Comparison of ENCODE assay signal across 28 cellular contexts in the genomic region with DNA sequence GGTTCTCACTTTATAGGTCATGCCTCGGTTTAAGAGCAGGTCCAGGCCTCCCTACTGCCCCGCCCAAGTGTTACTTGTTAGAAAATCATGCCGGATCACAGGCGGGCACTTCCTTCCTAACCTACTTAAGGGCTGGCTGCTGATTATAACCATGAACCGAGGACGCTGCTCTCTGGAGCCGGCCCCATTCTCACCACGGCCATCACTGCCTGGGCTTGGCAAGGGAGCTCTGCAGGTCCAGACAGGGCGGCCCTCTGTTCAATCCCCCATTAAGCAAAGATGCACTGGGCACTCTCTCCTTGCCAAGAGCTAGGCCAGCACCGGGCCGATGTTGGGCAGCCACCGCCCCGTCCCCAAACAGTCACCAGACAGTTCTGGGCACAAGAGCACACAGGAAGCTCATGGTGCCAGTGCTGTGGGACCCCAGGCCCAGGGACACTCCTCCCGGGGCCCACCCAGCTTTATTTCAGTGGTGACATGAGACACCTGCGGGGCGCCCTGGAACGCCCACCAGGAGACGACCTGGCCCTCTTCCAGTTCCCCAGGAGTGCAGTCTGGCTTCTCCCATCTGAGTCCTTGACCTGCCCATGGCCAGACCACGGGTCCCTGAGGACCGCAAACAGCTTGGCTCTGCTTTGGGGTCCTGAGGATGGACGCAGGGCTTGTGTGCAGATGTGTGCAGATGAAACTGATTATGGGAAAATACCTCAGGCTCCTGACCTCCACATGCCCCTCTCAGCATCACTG. TPM values are rescaled to one million over a fixed set of nuclear protein-coding genes. Genes with fewer than 3 reads are reported as not detected.
A peak's percentile ranks its signal among the peaks of the same experiment; 100 is the strongest.
DNase-seq lines count a peak whose midpoint lies in the region; ATAC-seq and TF ChIP-seq lines count a peak whose summit lies in the region.
"Had no signal": no experiment of that assay in that cellular context is flagged by ENCODE, and none has a peak within 500 bp of the region (broad histone marks: within the 10 kb centered on the region; RNA-seq: fewer than 3 reads in every experiment).

No MANE protein-coding gene starts in this region.

- TF ChIP-seq CTCF in CD14-positive monocyte (IDR thresholded peaks at IDR 0.05) (no peak), body of pancreas (IDR thresholded peaks at IDR 0.05) (no peak), heart right ventricle (IDR thresholded peaks at IDR 0.05) (no peak)

- intact Hi-C loops in CD14-positive monocyte (cut with micrococcal nuclease) (no loop called here), body of pancreas (cut with DNase I) (no loop called here), heart right ventricle (cut with DNase I) (no loop called here)

- no peak for TF ChIP-seq POLR2A in body of pancreas (IDR thresholded peaks at IDR 0.05)

- H3K79me1 ChIP-seq in neuronal stem cell (ENCODE audit: low read depth, low read length) = no peaks in the 10 kb centered on the region

- H3K4me3 ChIP-seq in body of pancreas = no peak overlapping the region
- H3K4me3 ChIP-seq in heart right ventricle = no peak overlapping the region
- no peak overlapping the region for H3K4me3 ChIP-seq in neuronal stem cell (ENCODE audit: low read length in 2 of 2)
- H3K4me3 ChIP-seq: upper lobe of right lung had no signal

- H3K27ac ChIP-seq in body of pancreas (peak overlapping the region; percentile 72 to 82 (median 76)), heart right ventricle (peak overlapping the region in 6 of 10 donors; percentile 61 to 74 (median 68)), neuronal stem cell (replicated peaks; ENCODE audit: low read length) (no peak overlapping the region)
- H3K27ac ChIP-seq: HL-60, upper lobe of right lung, WERI-Rb-1 had no signal

- H3K4me1 Mint-ChIP-seq in CD14-positive monocyte = peaks cover 4% of the 10 kb centered on the region

- ATAC-seq in body of pancreas (no peak), heart right ventricle (peak in 3 of 8 donors; percentile 8 to 14 (median 8)), GM21737 (IDR thresholded peaks at IDR 0.05; ENCODE audit: unreplicated experiment) (no peak), HG02623 (IDR thresholded peaks at IDR 0.05; ENCODE audit: unreplicated experiment) (no peak)
- ATAC-seq: naive thymus-derived CD4-positive, alpha-beta T cell; PC-3; upper lobe of right lung had no signal

- H3K4me1 ChIP-seq in body of pancreas (peaks cover 33% of the 10 kb centered on the region), heart right ventricle (peaks cover 4 to 39% (median 24%) of the 10 kb centered on the region in 9 donors), neuronal stem cell (ENCODE audit: control insufficient read depth in 2 of 2, insufficient read depth in 1 of 2, low read depth in 1 of 2, low read length in 2 of 2) (peaks cover 0 to 5% of the 10 kb centered on the region in 2 donors)
- H3K4me1 ChIP-seq: upper lobe of right lung had no signal

- no peak overlapping the region for H2BK15ac ChIP-seq in neuronal stem cell (ENCODE audit: low read length)

- H3K36me3 ChIP-seq in body of pancreas (replicated peaks in 1 of 2; ENCODE audit: insufficient read depth in 1 of 2, low read depth in 2 of 2) (no peaks in the 10 kb centered on the region), heart right ventricle (no peaks in the 10 kb centered on the region), neuronal stem cell (replicated peaks in 1 of 2; ENCODE audit: control insufficient read depth in 2 of 2, insufficient read depth in 2 of 2, low read length in 2 of 2) (no peaks in the 10 kb centered on the region)
- H3K36me3 ChIP-seq: upper lobe of right lung, WERI-Rb-1 had no signal

- H2AFZ ChIP-seq in neuronal stem cell (ENCODE audit: low read length) = no peak overlapping the region

- peak overlapping the region; percentile 12 for H3K14ac ChIP-seq in neuronal stem cell (ENCODE audit: low read length)

- no peak overlapping the region for H2BK12ac ChIP-seq in neuronal stem cell (ENCODE audit: low read length)

- H3K36me3 Mint-ChIP-seq in CD14-positive monocyte = no peaks in the 10 kb centered on the region
- H3K36me3 Mint-ChIP-seq: naive thymus-derived CD4-positive, alpha-beta T cell had no signal

- no peak overlapping the region for H3K4me2 ChIP-seq in neuronal stem cell (ENCODE audit: insufficient read depth, low read length, poor library complexity, severe bottlenecking)

- H3K27ac Mint-ChIP-seq in CD14-positive monocyte = no peak overlapping the region
- H3K27ac Mint-ChIP-seq: activated CD4-positive, alpha-beta T cell treated with anti-CD3 and anti-CD28 coated beads, Interleukin-2, amount 10 ng/mL, durations not matched to agents 24 days and 14 days; activated T-cell treated with anti-CD3 and anti-CD28 coated beads, Interleukin-2, amount 50 U/mL, for 24 hours; naive thymus-derived CD4-positive, alpha-beta T cell had no signal

- peak overlapping the region; percentile 27 for H2BK5ac ChIP-seq in neuronal stem cell (ENCODE audit: low read length)

- no peak overlapping the region for H3K23ac ChIP-seq in neuronal stem cell (ENCODE audit: low read depth, low read length, poor library complexity)

- no peak overlapping the region for H3K4me3 Mint-ChIP-seq in CD14-positive monocyte
- H3K4me3 Mint-ChIP-seq: activated CD4-positive, alpha-beta T cell treated with anti-CD3 and anti-CD28 coated beads, Interleukin-2, amount 10 ng/mL, durations not matched to agents 24 days and 14 days; activated T-cell treated with anti-CD3 and anti-CD28 coated beads, Interleukin-2, amount 50 U/mL, for 24 hours; naive thymus-derived CD4-positive, alpha-beta T cell had no signal

- DNase-seq in CD14-positive monocyte (ENCODE audit: low spot score) = peak; percentile 40
- DNase-seq in body of pancreas = peak in 2 of 4 donors; percentile 28 to 37
- no peak for DNase-seq in heart right ventricle
- DNase-seq in neuronal stem cell (ENCODE audit: low spot score) = no peak
- no peak for DNase-seq in NCI-H2081 treated with DMSO at 0.1 percent for 48 hours (lab: John Stamatoyannopoulos, UW)
- no peak for DNase-seq in activated effector memory CD4-positive, alpha-beta T cell treated with anti-CD3 and anti-CD28 coated beads, Interleukin-2, amount 50 U/mL, for 16 hours
- DNase-seq: activated CD4-positive, alpha-beta T cell treated with anti-CD3 and anti-CD28 coated beads, Interleukin-2, amount 10 ng/mL, durations not matched to agents 24 days and 14 days; activated gamma-delta T cell treated with Interleukin-2 at 50 U/mL for 16 hours; activated T-cell treated with anti-CD3 and anti-CD28 coated beads, Interleukin-2, amount 50 U/mL, for 24 hours; DND-41; effector CD8-positive, alpha-beta T cell; head of caudate nucleus; Karpas-422; mesendoderm; naive thymus-derived CD4-positive, alpha-beta T cell; NCI-H2171 treated with DMSO at 0.1 percent for 48 hours; NCI-H510A treated with DMSO at 0.1 percent for 48 hours; occipital lobe; PC-3; SHP77 treated with DMSO at 0.1 percent for 48 hours; stimulated activated CD4-positive, alpha-beta T cell treated with anti-CD3 and anti-CD28 coated beads, Interleukin-2, amount 100 ng/mL, for 48 hours; substantia nigra; T-helper 9 cell; upper lobe of right lung; WERI-Rb-1 had no signal

- no peak overlapping the region for H3K9ac ChIP-seq in neuronal stem cell (ENCODE audit: low read depth, low read length, poor library complexity)

- no peak overlapping the region for H4K91ac ChIP-seq in neuronal stem cell (ENCODE audit: low read depth, low read length, poor library complexity)

- H3K9me3 Mint-ChIP-seq in CD14-positive monocyte = peaks cover 5 to 8% (median 6%) of the 10 kb centered on the region in 7 donors
- H3K9me3 Mint-ChIP-seq: activated CD4-positive, alpha-beta T cell treated with anti-CD3 and anti-CD28 coated beads, Interleukin-2, amount 10 ng/mL, durations not matched to agents 24 days and 14 days; activated T-cell treated with anti-CD3 and anti-CD28 coated beads, Interleukin-2, amount 50 U/mL, for 24 hours had no signal

- H3K9me3 ChIP-seq in body of pancreas (no peaks in the 10 kb centered on the region), heart right ventricle (no peaks in the 10 kb centered on the region), neuronal stem cell (replicated peaks in 1 of 2; ENCODE audit: control insufficient read depth in 2 of 2, insufficient read depth in 1 of 2, low read depth in 1 of 2, low read length in 2 of 2) (no peaks in the 10 kb centered on the region)
- H3K9me3 ChIP-seq: upper lobe of right lung had no signal

- H2BK120ac ChIP-seq in neuronal stem cell (ENCODE audit: low read depth, low read length) = no peak overlapping the region

- peaks cover 2 to 30% (median 26%) of the 10 kb centered on the region in 3 donors for H3K27me3 Mint-ChIP-seq in CD14-positive monocyte (ENCODE audit: low read depth in 3 of 3)
- H3K27me3 Mint-ChIP-seq: activated CD4-positive, alpha-beta T cell treated with anti-CD3 and anti-CD28 coated beads, Interleukin-2, amount 10 ng/mL, durations not matched to agents 24 days and 14 days had no signal

- H4K8ac ChIP-seq in neuronal stem cell (ENCODE audit: low read depth, low read length) = no peak overlapping the region

- H3K27me3 ChIP-seq in body of pancreas (no peaks in the 10 kb centered on the region), heart right ventricle (no peaks in the 10 kb centered on the region), neuronal stem cell (ENCODE audit: control insufficient read depth in 3 of 3, insufficient read depth in 3 of 3, low read depth in 1 of 3, low read length in 3 of 3) (peaks cover 0 to 26% (median 0%) of the 10 kb centered on the region in 3 experiments)
- H3K27me3 ChIP-seq: upper lobe of right lung had no signal

- no peak overlapping the region for H2AK5ac ChIP-seq in neuronal stem cell (ENCODE audit: low read depth, low read length)

- WGBS in body of pancreas, 2 donors = 33 to 49% methylated on average over 7 to 21 of the region's 21 CpGs
- WGBS in heart right ventricle, 2 donors = 64 to 67% methylated on average over 21 of the region's 21 CpGs
- no CpG with 5 or more reads among the region's 21 CpGs for WGBS in neuronal stem cell (ENCODE audit: extremely low coverage in 2 of 2, insufficient read length in 2 of 2, insufficient replicate concordance in 1 of 2), 2 donors

- no peak overlapping the region for H3K4ac ChIP-seq in neuronal stem cell (ENCODE audit: low read length)

- no peak overlapping the region for H3K18ac ChIP-seq in neuronal stem cell (ENCODE audit: low read length)

RNA-seq across cellular contexts. Expression of a gene that starts 44.0 kb away (rescaled TPM):
- polyA plus RNA-seq in CD14-positive monocyte = not detected
- total RNA-seq in body of pancreas = 10 to 100 TPM in 1 of 2 donors, 1 to 10 TPM in 1; 6.0 to 20.8 TPM
- 10 to 100 TPM; 11.6 to 27.8 (median 17.7) TPM for total RNA-seq in heart right ventricle
- 1 to 10 TPM; 7.2 to 9.1 TPM for polyA plus RNA-seq in heart right ventricle
- polyA plus RNA-seq in neuronal stem cell (2013, experiment 1 of 2) = 0.78 TPM
- polyA plus RNA-seq in neuronal stem cell (2013, experiment 2 of 2) = 0.93 TPM
